ENCODE assay signal across 13 cellular contexts in the genomic region with DNA sequence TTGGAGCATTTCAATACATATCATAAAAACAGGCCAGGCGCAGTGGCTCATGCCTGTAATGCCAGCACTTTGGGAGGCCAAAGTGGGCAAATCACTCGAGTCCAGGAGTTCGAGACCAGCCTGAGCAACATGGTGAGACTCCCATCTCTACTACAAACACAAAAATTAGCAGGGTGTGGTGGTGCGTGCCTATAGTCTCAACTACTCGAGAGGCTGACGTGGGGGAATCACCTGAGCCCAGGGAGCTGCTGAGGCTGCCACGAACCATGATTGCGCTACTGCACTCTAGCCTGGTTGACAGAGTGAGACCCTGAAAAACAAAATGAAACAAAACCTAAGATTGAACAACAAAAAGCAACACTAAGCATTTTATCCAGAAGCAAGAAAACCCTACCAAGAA. TPM values are rescaled to one million over a fixed set of nuclear protein-coding genes. Genes with fewer than 3 reads are reported as not detected.
DNase-seq lines count a peak whose midpoint lies in the region; ATAC-seq and TF ChIP-seq lines count a peak whose summit lies in the region.
"Had no signal": no experiment of that assay in that cellular context is flagged by ENCODE, and none has a peak within 500 bp of the region (broad histone marks: within the 10 kb centered on the region; RNA-seq: fewer than 3 reads in every experiment).

No MANE protein-coding gene starts in this region.

- CTCF ChIA-PET in activated CD4-positive, alpha-beta T cell treated with anti-CD3 and anti-CD28 coated beads for 36 hours (lab: Charles Lee): interaction anchor here (0.6 to 1.6 kb wide), 4 partner anchors 34 to 259 kb away, joined by 3 to 5 read pairs (median 3); no protein-coding TSS in a partner anchor

- intact Hi-C loops in activated CD4-positive, alpha-beta T cell treated with anti-CD3 and anti-CD28 coated beads for 36 hours (cut with DNase I, micrococcal nuclease): loop anchor here (1.0 to 2.0 kb wide), 10 partner anchors 8 to 209 kb away; no protein-coding TSS in a partner anchor

- H3K4me1 Mint-ChIP-seq in activated CD4-positive, alpha-beta T cell treated with anti-CD3 and anti-CD28 coated beads for 36 hours: peaks cover 86% of the 10 kb centered on the region
- peaks cover 91% of the 10 kb centered on the region for H3K4me1 Mint-ChIP-seq in activated naive CD8-positive, alpha-beta T cell treated with anti-CD3 and anti-CD28 coated beads, Interleukin-2, amount 50 U/mL, for 24 hours
- peaks cover 29% of the 10 kb centered on the region for H3K4me1 Mint-ChIP-seq in stimulated activated effector memory CD8-positive, alpha-beta T cell treated with anti-CD3 and anti-CD28 coated beads, Interleukin-12 subunit alpha, Interleukin-12 subunit beta, amount 100 ng/mL, for 72 hours
- H3K4me1 Mint-ChIP-seq in osteocyte (ENCODE audit: unreplicated experiment): no peaks in the 10 kb centered on the region

- POLR2A ChIA-PET in activated CD4-positive, alpha-beta T cell treated with anti-CD3 and anti-CD28 coated beads for 36 hours (lab: Charles Lee): interaction anchor here (0.6 to 2.4 kb wide), 8 partner anchors 10 to 297 kb away, joined by 3 to 11 read pairs (median 4); no protein-coding TSS in a partner anchor

- TF ChIP-seq CTCF in osteocyte (IDR thresholded peaks at IDR 0.05): no peak

- no peaks in the 10 kb centered on the region for H3K27me3 Mint-ChIP-seq in activated CD4-positive, alpha-beta T cell treated with anti-CD3 and anti-CD28 coated beads for 36 hours
- no peaks in the 10 kb centered on the region for H3K27me3 Mint-ChIP-seq in activated naive CD8-positive, alpha-beta T cell treated with anti-CD3 and anti-CD28 coated beads, Interleukin-2, amount 50 U/mL, for 24 hours
- H3K27me3 Mint-ChIP-seq in osteocyte (ENCODE audit: unreplicated experiment): no peaks in the 10 kb centered on the region

- H3K4me3 Mint-ChIP-seq in activated CD4-positive, alpha-beta T cell treated with anti-CD3 and anti-CD28 coated beads for 36 hours: peak overlapping the region; percentile 34
- H3K4me3 Mint-ChIP-seq in activated naive CD8-positive, alpha-beta T cell treated with anti-CD3 and anti-CD28 coated beads, Interleukin-2, amount 50 U/mL, for 24 hours: peak overlapping the region; percentile 76
- H3K4me3 Mint-ChIP-seq in stimulated activated effector memory CD8-positive, alpha-beta T cell treated with anti-CD3 and anti-CD28 coated beads, Interleukin-12 subunit alpha, Interleukin-12 subunit beta, amount 100 ng/mL, for 72 hours: peak overlapping the region; percentile 41
- H3K4me3 Mint-ChIP-seq in osteocyte (ENCODE audit: unreplicated experiment): no peak overlapping the region

- peak overlapping the region; percentile 99 for H3K27ac Mint-ChIP-seq in activated CD4-positive, alpha-beta T cell treated with anti-CD3 and anti-CD28 coated beads for 36 hours
- H3K27ac Mint-ChIP-seq in activated naive CD8-positive, alpha-beta T cell treated with anti-CD3 and anti-CD28 coated beads, Interleukin-2, amount 50 U/mL, for 24 hours: peak overlapping the region; percentile 99
- H3K27ac Mint-ChIP-seq in stimulated activated effector memory CD8-positive, alpha-beta T cell treated with anti-CD3 and anti-CD28 coated beads, Interleukin-12 subunit alpha, Interleukin-12 subunit beta, amount 100 ng/mL, for 72 hours: peak overlapping the region; percentile 91
- H3K27ac Mint-ChIP-seq in osteocyte (ENCODE audit: unreplicated experiment): no peak overlapping the region

- DNase-seq in activated CD4-positive, alpha-beta T cell treated with anti-CD3 and anti-CD28 coated beads for 36 hours: peak; percentile 76
- DNase-seq in activated CD4-positive, alpha-beta T cell treated with anti-CD3 and anti-CD28 coated beads, Interleukin-2, amount 50 U/mL, for 4 hours: no peak
- peak; percentile 52 to 57 for DNase-seq in activated CD4-positive, alpha-beta T cell treated with anti-CD3 and anti-CD28 coated beads, Interleukin-2, amount 50 U/mL, for 48 hours
- DNase-seq in activated naive CD8-positive, alpha-beta T cell treated with anti-CD3 and anti-CD28 coated beads, Interleukin-2, amount 50 U/mL, for 24 hours: peak; percentile 63
- no peak for DNase-seq in stimulated activated effector memory CD8-positive, alpha-beta T cell treated with anti-CD3 and anti-CD28 coated beads, Interleukin-12 subunit alpha, Interleukin-12 subunit beta, amount 100 ng/mL, for 72 hours (ENCODE audit: low spot score in 2 of 2)
- DNase-seq in nucleus accumbens (lab: John Stamatoyannopoulos, UW) (no peak), EL (no peak), osteocyte (ENCODE audit: extremely low spot score, unreplicated experiment) (no peak)
- DNase-seq: HCEC 1CT, midbrain, NCI-H1048, pancreas had no signal

- H3K9me3 Mint-ChIP-seq in activated CD4-positive, alpha-beta T cell treated with anti-CD3 and anti-CD28 coated beads for 36 hours (ENCODE audit: low read depth): peaks cover 2% of the 10 kb centered on the region
- no peaks in the 10 kb centered on the region for H3K9me3 Mint-ChIP-seq in activated naive CD8-positive, alpha-beta T cell treated with anti-CD3 and anti-CD28 coated beads, Interleukin-2, amount 50 U/mL, for 24 hours
- no peaks in the 10 kb centered on the region for H3K9me3 Mint-ChIP-seq in stimulated activated effector memory CD8-positive, alpha-beta T cell treated with anti-CD3 and anti-CD28 coated beads, Interleukin-12 subunit alpha, Interleukin-12 subunit beta, amount 100 ng/mL, for 72 hours
- H3K9me3 Mint-ChIP-seq in osteocyte (ENCODE audit: unreplicated experiment): no peaks in the 10 kb centered on the region

- H3K36me3 Mint-ChIP-seq in activated CD4-positive, alpha-beta T cell treated with anti-CD3 and anti-CD28 coated beads for 36 hours (ENCODE audit: low read depth): peaks cover 78% of the 10 kb centered on the region
- peaks cover 81% of the 10 kb centered on the region for H3K36me3 Mint-ChIP-seq in activated naive CD8-positive, alpha-beta T cell treated with anti-CD3 and anti-CD28 coated beads, Interleukin-2, amount 50 U/mL, for 24 hours (ENCODE audit: low read depth)
- H3K36me3 Mint-ChIP-seq in stimulated activated effector memory CD8-positive, alpha-beta T cell treated with anti-CD3 and anti-CD28 coated beads, Interleukin-12 subunit alpha, Interleukin-12 subunit beta, amount 100 ng/mL, for 72 hours: peaks cover 8% of the 10 kb centered on the region
- no peaks in the 10 kb centered on the region for H3K36me3 Mint-ChIP-seq in osteocyte (ENCODE audit: unreplicated experiment)

- ATAC-seq in activated CD4-positive, alpha-beta T cell treated with anti-CD3 and anti-CD28 coated beads for 36 hours: peak; percentile 69
- peak; percentile 74 for ATAC-seq in activated naive CD8-positive, alpha-beta T cell treated with anti-CD3 and anti-CD28 coated beads, Interleukin-2, amount 50 U/mL, for 24 hours
- peak; percentile 43 for ATAC-seq in stimulated activated effector memory CD8-positive, alpha-beta T cell treated with anti-CD3 and anti-CD28 coated beads, Interleukin-12 subunit alpha, Interleukin-12 subunit beta, amount 100 ng/mL, for 72 hours
- ATAC-seq: GM12878, pancreas had no signal

RNA-seq across cellular contexts. Expression of a gene that starts 47.2 kb away (rescaled TPM):
- 10 to 100 TPM; 74.7 to 87.3 TPM for total RNA-seq in activated CD4-positive, alpha-beta T cell treated with anti-CD3 and anti-CD28 coated beads for 36 hours
- 1.6 and 2.6 TPM in 2 replicates for total RNA-seq in osteocyte

Comparison
In these comparisons a context has a peak if more than half of its experiments do, and no peak if none do; other contexts are left out.
1. DNase-seq: peak in activated CD4-positive, alpha-beta T cell treated with anti-CD3 and anti-CD28 coated beads for 36 hours (single experiment), activated CD4-positive, alpha-beta T cell treated with anti-CD3 and anti-CD28 coated beads, Interleukin-2, amount 50 U/mL, for 48 hours (2 of 2) and activated naive CD8-positive, alpha-beta T cell treated with anti-CD3 and anti-CD28 coated beads, Interleukin-2, amount 50 U/mL, for 24 hours (single experiment); none in activated CD4-positive, alpha-beta T cell treated with anti-CD3 and anti-CD28 coated beads, Interleukin-2, amount 50 U/mL, for 4 hours (0 of 2), stimulated activated effector memory CD8-positive, alpha-beta T cell treated with anti-CD3 and anti-CD28 coated beads, Interleukin-12 subunit alpha, Interleukin-12 subunit beta, amount 100 ng/mL, for 72 hours (0 of 2), nucleus accumbens (0 of 56), EL (single experiment) and osteocyte (single experiment).
2. RNA of a gene that starts 47.2 kb away (total RNA-seq): 74.7 to 87.3 TPM in activated CD4-positive, alpha-beta T cell treated with anti-CD3 and anti-CD28 coated beads for 36 hours; 1.6 to 2.6 TPM in osteocyte; every median in the first group is over 10 times any median in the second.
3. Peak in every context shown above with its lines, with median percentiles within 50 percentile points of each other: ATAC-seq.